In the genomic region with DNA sequence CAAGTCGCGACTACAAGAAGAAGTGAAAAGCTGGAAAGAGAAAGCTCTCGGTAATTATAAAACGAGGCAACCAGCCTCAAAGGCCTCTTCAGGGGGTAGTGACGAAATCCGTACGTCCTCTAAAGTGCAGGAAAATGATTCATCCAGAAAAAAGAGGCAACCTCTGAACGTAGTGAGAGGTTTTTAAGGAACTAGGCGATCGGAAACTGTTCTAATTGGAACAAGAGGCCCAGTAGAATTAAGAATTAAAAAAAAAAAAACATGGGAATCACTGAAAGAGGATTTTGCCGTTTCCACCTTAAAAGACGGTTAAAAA, we compare ENCODE assay signal across 8 cellular contexts. TPM values are rescaled to one million over a fixed set of nuclear protein-coding genes. Genes with fewer than 3 reads are reported as not detected.
DNase-seq lines count a peak whose midpoint lies in the region; ATAC-seq and TF ChIP-seq lines count a peak whose summit lies in the region.

No MANE protein-coding gene starts in this region.

- no peaks in the 10 kb centered on the region for H3K27me3 Mint-ChIP-seq in activated CD4-positive, alpha-beta memory T cell treated with anti-CD3 and anti-CD28 coated beads for 36 hours

- H3K4me3 Mint-ChIP-seq in activated CD4-positive, alpha-beta memory T cell treated with anti-CD3 and anti-CD28 coated beads for 36 hours, result peak overlapping the region; percentile 97

- DNase-seq in stimulated activated CD4-positive, alpha-beta T cell treated with anti-CD3 and anti-CD28 coated beads, Interleukin-4, amount 100 ng/mL, for 24 hours, result peak; percentile 26
- DNase-seq in stimulated activated CD4-positive, alpha-beta T cell treated with anti-CD3 and anti-CD28 coated beads, Interleukin-4, amount 100 ng/mL, for 1 hour, result no peak
- DNase-seq in activated CD4-positive, alpha-beta memory T cell treated with anti-CD3 and anti-CD28 coated beads for 36 hours, result no peak
- DNase-seq in foreskin keratinocyte, result peak in 1 of 2 donors; percentile 33
- no peak for DNase-seq in retinal pigment epithelial cell (ENCODE audit: low read depth)
- no peak for DNase-seq in T-helper 9 cell
- no peak for DNase-seq in omental fat pad (ENCODE audit: low spot score)

- TF ChIP-seq CTCF in foreskin keratinocyte (conservative IDR thresholded peaks at IDR 0.05), result no peak
- TF ChIP-seq CTCF in retinal pigment epithelial cell (conservative IDR thresholded peaks at IDR 0.05; ENCODE audit: low read depth, low read length), result no peak
- TF ChIP-seq CTCF in omental fat pad (IDR thresholded peaks at IDR 0.05), result no peak

- no peaks in the 10 kb centered on the region for H3K27me3 ChIP-seq in foreskin keratinocyte

- peaks cover 14% of the 10 kb centered on the region for H3K4me1 ChIP-seq in foreskin keratinocyte

- H3K27ac ChIP-seq in foreskin keratinocyte, result peak overlapping the region; percentile 96

- peaks cover 49% of the 10 kb centered on the region for H3K36me3 Mint-ChIP-seq in activated CD4-positive, alpha-beta memory T cell treated with anti-CD3 and anti-CD28 coated beads for 36 hours

- POLR2A ChIA-PET in activated CD4-positive, alpha-beta memory T cell treated with anti-CD3 and anti-CD28 coated beads for 36 hours (lab: Charles Lee), result interaction anchor here (0.6 to 4.1 kb wide), 12 partner anchors 12 to 204 kb away, joined by 3 to 23 read pairs (median 5); a partner anchor contains a TSS

- intact Hi-C loops in activated CD4-positive, alpha-beta memory T cell treated with anti-CD3 and anti-CD28 coated beads for 36 hours (cut with micrococcal nuclease), result loop anchor here (2.0 to 10.0 kb wide), 5 partner anchors 31 to 1165 kb away; a partner anchor contains a TSS

- H3K9me3 Mint-ChIP-seq in activated CD4-positive, alpha-beta memory T cell treated with anti-CD3 and anti-CD28 coated beads for 36 hours, result no peaks in the 10 kb centered on the region

- peak overlapping the region; percentile 99 for H3K27ac Mint-ChIP-seq in activated CD4-positive, alpha-beta memory T cell treated with anti-CD3 and anti-CD28 coated beads for 36 hours

- peak overlapping the region; percentile 100 for H3K4me3 ChIP-seq in retinal pigment epithelial cell (ENCODE audit: low read length)

- H3K4me1 Mint-ChIP-seq in activated CD4-positive, alpha-beta memory T cell treated with anti-CD3 and anti-CD28 coated beads for 36 hours (ENCODE audit: low read depth), result peaks cover 45% of the 10 kb centered on the region

- CTCF ChIA-PET in activated CD4-positive, alpha-beta memory T cell treated with anti-CD3 and anti-CD28 coated beads for 36 hours (lab: Charles Lee), result interaction anchor here (0.8 to 5.4 kb wide), 10 partner anchors 11 to 899 kb away, joined by 3 to 35 read pairs (median 6); a partner anchor contains a TSS

- ATAC-seq in foreskin keratinocyte (no peak), omental fat pad (ENCODE audit: low FRiP score) (no peak), GM21528 (IDR thresholded peaks at IDR 0.05; ENCODE audit: low FRiP score, unreplicated experiment) (no peak)

RNA-seq across cellular contexts. Expression of a gene that starts 1.0 kb away (rescaled TPM):
- total RNA-seq in activated CD4-positive, alpha-beta memory T cell treated with anti-CD3 and anti-CD28 coated beads for 36 hours, result 100 to 1,000 TPM; 165 to 170 TPM
- total RNA-seq in foreskin keratinocyte, result 283 and 324 TPM in 2 replicates
- polyA plus RNA-seq in foreskin keratinocyte, result 93.4 and 93.8 TPM in 2 replicates
- total RNA-seq in omental fat pad, result 100 to 1,000 TPM; 181 to 292 (median 209) TPM

RNA-seq across cellular contexts. Expression of a gene that starts 31.1 kb away (rescaled TPM):
- under 1 TPM; 0.69 to 0.77 TPM for total RNA-seq in activated CD4-positive, alpha-beta memory T cell treated with anti-CD3 and anti-CD28 coated beads for 36 hours
- total RNA-seq in foreskin keratinocyte (2.6 and 2.7 TPM in 2 replicates), omental fat pad (1 to 10 TPM; 3.1 to 8.5 (median 4.6) TPM)
- polyA plus RNA-seq in foreskin keratinocyte, result 0.96 and 1.2 TPM in 2 replicates
